ENCODE assay signal across 28 cellular contexts in the genomic region with DNA sequence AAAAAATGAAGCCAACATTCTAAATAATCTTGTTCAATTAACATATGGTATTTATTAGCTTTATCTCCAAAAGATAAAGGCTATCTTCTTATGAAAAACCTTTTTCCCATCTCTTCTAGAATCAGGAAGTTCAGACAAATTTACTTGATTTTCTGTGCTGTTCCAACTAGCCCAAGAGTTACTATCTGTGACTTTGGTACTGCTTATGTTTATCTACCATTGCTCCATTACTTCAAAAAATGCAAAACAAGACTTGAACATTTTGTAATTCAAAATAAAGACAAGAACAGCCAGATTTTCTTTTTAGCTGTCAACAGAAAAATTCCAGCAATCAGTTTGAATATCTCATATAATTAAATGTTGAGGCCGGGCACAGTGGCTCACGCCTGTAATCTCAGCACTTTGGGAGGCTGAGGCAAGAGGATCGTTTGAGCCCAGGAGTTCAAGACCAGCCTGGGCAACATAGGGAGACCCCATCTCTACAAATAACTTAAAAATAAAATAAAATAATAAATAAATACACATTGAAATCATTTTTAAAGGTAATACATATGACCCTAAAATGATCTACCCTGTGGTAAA.
DNase-seq lines count a peak whose midpoint lies in the region; ATAC-seq and TF ChIP-seq lines count a peak whose summit lies in the region.
"Had no signal": no experiment of that assay in that cellular context is flagged by ENCODE, and none has a peak within 500 bp of the region (broad histone marks: within the 10 kb centered on the region; RNA-seq: fewer than 3 reads in every experiment).

No MANE protein-coding gene starts in this region.

- H3K27ac ChIP-seq in prostate gland: peak overlapping the region; percentile 38 to 41
- H3K27ac ChIP-seq in uterus: peak overlapping the region; percentile 51 to 82
- H3K27ac ChIP-seq in GM23338 (ENCODE audit: low read depth): no peak overlapping the region
- H3K27ac ChIP-seq: BLaER1 treated with 17β-estradiol and CSF1 and Interleukin-3, amounts not matched to agents 10 nM and 100 nM; brain microvascular endothelial cell; heart right ventricle; PC-9; WERI-Rb-1 had no signal

- peak overlapping the region; percentile 71 for H3K4me3 ChIP-seq in adipocyte (ENCODE audit: low read length)
- H3K4me3 ChIP-seq in prostate gland: no peak overlapping the region
- H3K4me3 ChIP-seq in uterus: no peak overlapping the region
- no peak overlapping the region for H3K4me3 ChIP-seq in GM23338
- H3K4me3 ChIP-seq: BLaER1 treated with 17β-estradiol and CSF1 and Interleukin-3, amounts not matched to agents 10 nM and 100 nM; heart right ventricle; mucosa of descending colon; PC-9 had no signal

- H3K9me3 Mint-ChIP-seq in GM23338: peaks cover 3% of the 10 kb centered on the region; the same call in 1 of the 3 replicates

- no peaks in the 10 kb centered on the region for H3K36me3 Mint-ChIP-seq in GM23338 (ENCODE audit: low read depth)

- no peaks in the 10 kb centered on the region for H4K20me1 ChIP-seq in GM23338 (replicated peaks; ENCODE audit: insufficient read depth)
- H4K20me1 ChIP-seq: BLaER1 treated with 17β-estradiol and CSF1 and Interleukin-3, amounts not matched to agents 10 nM and 100 nM had no signal

- TF ChIP-seq POLR2A in prostate gland (IDR thresholded peaks at IDR 0.05) (no peak), uterus (IDR thresholded peaks at IDR 0.05) (no peak)

- H3K36me3 ChIP-seq in adipocyte (ENCODE audit: control insufficient read depth, insufficient read depth, low read length, severe bottlenecking) (no peaks in the 10 kb centered on the region), prostate gland (no peaks in the 10 kb centered on the region), uterus (no peaks in the 10 kb centered on the region), GM23338 (ENCODE audit: insufficient read depth) (no peaks in the 10 kb centered on the region)
- H3K36me3 ChIP-seq: BLaER1 treated with 17β-estradiol and CSF1 and Interleukin-3, amounts not matched to agents 10 nM and 100 nM; brain microvascular endothelial cell; heart right ventricle; WERI-Rb-1 had no signal

- no peaks in the 10 kb centered on the region for H3K9me2 ChIP-seq in GM23338 (ENCODE audit: insufficient read depth)

- no peaks in the 10 kb centered on the region for H3K79me2 ChIP-seq in GM23338 (replicated peaks; ENCODE audit: insufficient read depth)

- H3K4me2 ChIP-seq in GM23338: no peak overlapping the region
- H3K4me2 ChIP-seq: BLaER1 treated with 17β-estradiol and CSF1 and Interleukin-3, amounts not matched to agents 10 nM and 100 nM; PC-9 had no signal

- H3K9me3 ChIP-seq in adipocyte (ENCODE audit: control insufficient read depth, low read length) (peaks cover 6% of the 10 kb centered on the region), prostate gland (no peaks in the 10 kb centered on the region), uterus (peaks cover 0 to 13% of the 10 kb centered on the region in 2 donors)
- H3K9me3 ChIP-seq: mucosa of descending colon had no signal

- intact Hi-C loops in prostate gland (cut with DNase I) (no loop called here), uterus (cut with DNase I; ENCODE audit: low total_unique reads) (no loop called here), head of caudate nucleus (cut with DNase I) (no loop called here)

- DNase-seq in adipocyte (ENCODE audit: low read depth) (no peak), fibroblast of gingiva (ENCODE audit: low read depth) (peak; percentile 28), prostate gland (ENCODE audit: low spot score) (no peak), uterus (no peak), GM23338 (ENCODE audit: low spot score) (no peak), NAMALWA (ENCODE audit: low spot score) (no peak), head of caudate nucleus (no peak)
- DNase-seq: activated CD4-positive, alpha-beta T cell treated with anti-CD3 and anti-CD28 coated beads for 4 hours; activated naive CD4-positive, alpha-beta T cell treated with anti-CD3 and anti-CD28 coated beads, Interleukin-2, amount 10 ng/mL, durations not matched to agents 7 days and 5 days; brain microvascular endothelial cell; HCEC 1CT; heart right ventricle; Karpas-422; kidney; mucosa of descending colon; NCI-H1417 treated with DMSO at 0.1 percent for 48 hours; NCI-H2081; NCI-H524 treated with DMSO at 0.1 percent for 48 hours; PC-9; SHP77 treated with DMSO at 0.1 percent for 48 hours; small intestine; stimulated activated naive B cell treated with anti-CD40 and anti-IgM and Interleukin-4, amounts not matched to agents 10 μg/mL and 1 μg/mL and 100 μg/mL, for 72 hours; T1000; WERI-Rb-1 had no signal

- ATAC-seq in GM23338: no peak
- ATAC-seq: activated T-helper 17 cell treated with anti-CD3 and anti-CD28 coated beads, Interleukin-2, amount 50 U/mL, for 72 hours; HepG2; mucosa of descending colon; stimulated activated naive B cell treated with anti-CD40 and anti-IgM and Interleukin-4, amounts not matched to agents 10 μg/mL and 1 μg/mL and 100 μg/mL, for 72 hours had no signal

- H3K27me3 Mint-ChIP-seq in GM23338 (ENCODE audit: insufficient read depth, low read depth, poor library complexity): peaks cover 3% of the 10 kb centered on the region
- H3K27me3 Mint-ChIP-seq: activated T-helper 17 cell treated with anti-CD3 and anti-CD28 coated beads, Interleukin-2, amount 50 U/mL, for 72 hours; stimulated activated naive B cell treated with anti-CD40 and anti-IgM and Interleukin-4, amounts not matched to agents 10 μg/mL and 1 μg/mL and 100 μg/mL, for 72 hours had no signal

- WGBS in prostate gland: 64% methylated on average over 3 of the region's 3 CpGs

- H3F3A ChIP-seq in GM23338 (replicated peaks; ENCODE audit: low read depth): no peaks in the 10 kb centered on the region

- H3K9ac ChIP-seq in adipocyte (ENCODE audit: low read length): peak overlapping the region; percentile 92
- H3K9ac ChIP-seq: BLaER1 treated with 17β-estradiol and CSF1 and Interleukin-3, amounts not matched to agents 10 nM and 100 nM had no signal

- H3K27me3 ChIP-seq in adipocyte (replicated peaks; ENCODE audit: control insufficient read depth, insufficient read depth, low read length): no peaks in the 10 kb centered on the region
- H3K27me3 ChIP-seq in prostate gland (replicated peaks; ENCODE audit: insufficient read depth): no peaks in the 10 kb centered on the region
- H3K27me3 ChIP-seq in uterus: no peaks in the 10 kb centered on the region
- H3K27me3 ChIP-seq in GM23338 (ENCODE audit: insufficient read depth): no peaks in the 10 kb centered on the region
- H3K27me3 ChIP-seq: BLaER1 treated with 17β-estradiol and CSF1 and Interleukin-3, amounts not matched to agents 10 nM and 100 nM; brain microvascular endothelial cell; heart right ventricle had no signal

- H2AFZ ChIP-seq in GM23338: no peak overlapping the region
- H2AFZ ChIP-seq: PC-9 had no signal

- peaks cover 61% of the 10 kb centered on the region for H3K4me1 ChIP-seq in adipocyte (ENCODE audit: control insufficient read depth, insufficient read depth, low read length)
- H3K4me1 ChIP-seq in prostate gland (replicated peaks): no peaks in the 10 kb centered on the region
- H3K4me1 ChIP-seq in uterus: peaks cover 0 to 7% of the 10 kb centered on the region in 2 donors
- no peaks in the 10 kb centered on the region for H3K4me1 ChIP-seq in GM23338 (ENCODE audit: insufficient read depth)
- H3K4me1 ChIP-seq: BLaER1 treated with 17β-estradiol and CSF1 and Interleukin-3, amounts not matched to agents 10 nM and 100 nM had no signal

- no peaks in the 10 kb centered on the region; the same call in 2 of the 3 replicates for H3K4me1 Mint-ChIP-seq in GM23338
- H3K4me1 Mint-ChIP-seq: activated naive CD4-positive, alpha-beta T cell treated with anti-CD3 and anti-CD28 coated beads, Interleukin-2, amount 10 ng/mL, durations not matched to agents 7 days and 5 days; activated T-helper 17 cell treated with anti-CD3 and anti-CD28 coated beads, Interleukin-2, amount 50 U/mL, for 72 hours; nephron; stimulated activated naive B cell treated with anti-CD40 and anti-IgM and Interleukin-4, amounts not matched to agents 10 μg/mL and 1 μg/mL and 100 μg/mL, for 72 hours had no signal

- TF ChIP-seq CTCF in prostate gland (IDR thresholded peaks at IDR 0.05) (no peak), uterus (IDR thresholded peaks at IDR 0.05) (no peak), GM23338 (conservative IDR thresholded peaks at IDR 0.05; ENCODE audit: low read depth in 2 of 2) (no peak)

- no peak overlapping the region for H3K27ac Mint-ChIP-seq in GM23338
- H3K27ac Mint-ChIP-seq: activated naive CD4-positive, alpha-beta T cell treated with anti-CD3 and anti-CD28 coated beads, Interleukin-2, amount 10 ng/mL, durations not matched to agents 7 days and 5 days; activated T-helper 17 cell treated with anti-CD3 and anti-CD28 coated beads, Interleukin-2, amount 50 U/mL, for 72 hours; nephron; stimulated activated naive B cell treated with anti-CD40 and anti-IgM and Interleukin-4, amounts not matched to agents 10 μg/mL and 1 μg/mL and 100 μg/mL, for 72 hours had no signal

- no peak overlapping the region for H3K4me3 Mint-ChIP-seq in GM23338
- H3K4me3 Mint-ChIP-seq: activated naive CD4-positive, alpha-beta T cell treated with anti-CD3 and anti-CD28 coated beads, Interleukin-2, amount 10 ng/mL, durations not matched to agents 7 days and 5 days; activated T-helper 17 cell treated with anti-CD3 and anti-CD28 coated beads, Interleukin-2, amount 50 U/mL, for 72 hours; nephron; stimulated activated naive B cell treated with anti-CD40 and anti-IgM and Interleukin-4, amounts not matched to agents 10 μg/mL and 1 μg/mL and 100 μg/mL, for 72 hours had no signal

TF ChIP-seq in GM23338, 12 proteins besides CTCF, POLR2A, EP300 and RAD21 (continues in another document):
- TF ChIP-seq EZH2phosphoT487 (IDR thresholded peaks at IDR 0.05; ENCODE audit: unreplicated experiment) (no peak), STAT1 (IDR thresholded peaks at IDR 0.05; ENCODE audit: unreplicated experiment) (no peak), CREB1 (CRISPR knock-in tag; IDR thresholded peaks at IDR 0.05; ENCODE audit: low read depth) (no peak)
